In the genomic region with DNA sequence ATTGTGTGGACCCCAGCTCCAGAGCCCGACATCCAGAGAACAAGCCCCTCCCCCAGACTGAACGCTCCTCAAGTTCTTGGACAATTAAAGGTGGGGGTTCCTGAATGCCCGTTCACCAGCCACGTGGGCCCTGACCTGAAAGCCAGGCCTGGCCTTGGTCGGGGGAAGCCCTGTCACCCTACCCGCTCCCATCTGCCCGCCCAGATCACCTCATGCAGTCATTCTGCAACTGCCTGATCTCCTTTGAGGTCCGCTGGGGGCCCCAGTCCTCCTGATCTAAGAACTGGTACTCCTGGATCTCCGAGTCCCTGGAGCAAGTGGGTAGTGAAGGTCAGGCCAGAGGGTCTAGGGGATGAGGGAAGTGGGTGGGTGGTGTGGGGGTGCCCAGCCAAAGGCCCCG, we compare ENCODE assay signal across 13 cellular contexts. TPM values are rescaled to one million over a fixed set of nuclear protein-coding genes. Genes with fewer than 3 reads are reported as not detected.
A peak's percentile ranks its signal among the peaks of the same experiment; 100 is the strongest.
DNase-seq lines count a peak whose midpoint lies in the region; FAIRE-seq and TF ChIP-seq lines count a peak whose summit lies in the region.
"Had no signal": no experiment of that assay in that cellular context is flagged by ENCODE, and none has a peak within 500 bp of the region (broad histone marks: within the 10 kb centered on the region; RNA-seq: fewer than 3 reads in every experiment).

No MANE protein-coding gene starts in this region.

- H2AK5ac ChIP-seq in neuronal stem cell (ENCODE audit: low read depth, low read length) = no peak overlapping the region

- FAIRE-seq in GM19239 (lab: Jason Lieb, UNC) = no peak

- no peak overlapping the region for H4K8ac ChIP-seq in neuronal stem cell (ENCODE audit: low read depth, low read length)

- H3K4me3 ChIP-seq in WERI-Rb-1 (ENCODE audit: low read depth, low read length) (no peak overlapping the region), neuronal stem cell (ENCODE audit: low read length in 2 of 2) (no peak overlapping the region)
- H3K4me3 ChIP-seq: GM23248 had no signal

- no peaks in the 10 kb centered on the region for H3K79me1 ChIP-seq in neuronal stem cell (ENCODE audit: low read depth, low read length)

- in situ Hi-C loops in GM13976 (cut with MboI; ENCODE audit: low sequenced_read_pairs, unreplicated experiment) = no loop called here

- H2AFZ ChIP-seq in neuronal stem cell (ENCODE audit: low read length) = peak overlapping the region; percentile 83
- H2AFZ ChIP-seq: GM23248 had no signal

- H3K9me3 ChIP-seq in WERI-Rb-1 (ENCODE audit: severe bottlenecking) (no peaks in the 10 kb centered on the region), neuronal stem cell (replicated peaks in 1 of 2; ENCODE audit: control insufficient read depth in 2 of 2, insufficient read depth in 1 of 2, low read depth in 1 of 2, low read length in 2 of 2) (no peaks in the 10 kb centered on the region)

- H2BK12ac ChIP-seq in neuronal stem cell (ENCODE audit: low read length) = peak overlapping the region; percentile 59

- CTCF ChIA-PET in GM10248 (lab: Yijun Ruan, JAX) = no interaction called here

- H2BK15ac ChIP-seq in neuronal stem cell (ENCODE audit: low read length) = no peak overlapping the region

- H3K27ac ChIP-seq in WERI-Rb-1 = peak overlapping the region; percentile 76
- no peak overlapping the region for H3K27ac ChIP-seq in neuronal stem cell (replicated peaks; ENCODE audit: low read length)
- H3K27ac ChIP-seq: GM23248 had no signal

- POLR2A ChIA-PET in GM10248 (lab: Yijun Ruan, JAX) = no interaction called here

- no peaks in the 10 kb centered on the region for H3K27me3 ChIP-seq in WERI-Rb-1 (ENCODE audit: insufficient read depth, low read depth, severe bottlenecking)
- no peaks in the 10 kb centered on the region for H3K27me3 ChIP-seq in neuronal stem cell (ENCODE audit: control insufficient read depth in 3 of 3, insufficient read depth in 3 of 3, low read depth in 1 of 3, low read length in 3 of 3)

- peak overlapping the region; percentile 61 for H3K18ac ChIP-seq in neuronal stem cell (ENCODE audit: low read length)

- no peak overlapping the region for H2BK120ac ChIP-seq in neuronal stem cell (ENCODE audit: low read depth, low read length)

- H4K91ac ChIP-seq in neuronal stem cell (ENCODE audit: low read depth, low read length, poor library complexity) = no peak overlapping the region

- H3K36me3 ChIP-seq in WERI-Rb-1 (no peaks in the 10 kb centered on the region), neuronal stem cell (replicated peaks in 1 of 2; ENCODE audit: control insufficient read depth in 2 of 2, insufficient read depth in 2 of 2, low read length in 2 of 2) (no peaks in the 10 kb centered on the region)

- WGBS in neuronal stem cell (ENCODE audit: extremely low coverage in 2 of 2, insufficient read length in 2 of 2, insufficient replicate concordance in 1 of 2), 2 donors = no CpG with 5 or more reads among the region's 10 CpGs

- TF ChIP-seq CTCF in GM10248 (IDR thresholded peaks at IDR 0.05; ENCODE audit: control extremely low read depth, extremely low read depth, low read depth, missing control alignments) (no peak), GM13976 (IDR thresholded peaks at IDR 0.05; ENCODE audit: borderline replicate concordance, control extremely low read depth, extremely low read depth, insufficient read depth, missing control alignments) (no peak), WERI-Rb-1 (IDR thresholded peaks at IDR 0.05; ENCODE audit: low read depth, low read length) (no peak)

- no peak overlapping the region for H3K9ac ChIP-seq in neuronal stem cell (ENCODE audit: low read depth, low read length, poor library complexity)
- H3K9ac ChIP-seq: GM23248 had no signal

- DNase-seq in GM10248 (ENCODE audit: extremely low spot score) (peak; percentile 67), GM13976 (ENCODE audit: low spot score) (peak; percentile 76), WERI-Rb-1 (peak; percentile 46), neuronal stem cell (ENCODE audit: low spot score) (no peak), GM19239 (ENCODE audit: insufficient read length, low spot score) (no peak), mucosa of gallbladder (ENCODE audit: low spot score) (no peak)
- no peak for DNase-seq in activated CD4-positive, alpha-beta T cell treated with anti-CD3 and anti-CD28 coated beads for 1 hour
- DNase-seq: CD4-positive, alpha-beta T cell; GM23248; KG1; NCI-H2029 treated with DMSO at 0.1 percent for 48 hours; SW 1271 had no signal

- H3K14ac ChIP-seq in neuronal stem cell (ENCODE audit: low read length) = no peak overlapping the region

- H3K4ac ChIP-seq in neuronal stem cell (ENCODE audit: low read length) = no peak overlapping the region

- H3K4me2 ChIP-seq in neuronal stem cell (ENCODE audit: insufficient read depth, low read length, poor library complexity, severe bottlenecking) = no peak overlapping the region

- no peak overlapping the region for H2BK5ac ChIP-seq in neuronal stem cell (ENCODE audit: low read length)

- peaks cover 9 to 11% of the 10 kb centered on the region in 2 donors for H3K4me1 ChIP-seq in neuronal stem cell (ENCODE audit: control insufficient read depth in 2 of 2, insufficient read depth in 1 of 2, low read depth in 1 of 2, low read length in 2 of 2)

- no peak overlapping the region for H3K23ac ChIP-seq in neuronal stem cell (ENCODE audit: low read depth, low read length, poor library complexity)

RNA-seq across cellular contexts. Expression of a gene that starts 9.1 kb away (rescaled TPM):
- 3.3 TPM for polyA plus RNA-seq in neuronal stem cell (2013, experiment 1 of 2)
- polyA plus RNA-seq in neuronal stem cell (2013, experiment 2 of 2) = 2.6 TPM
- 10.4 TPM for total RNA-seq in mucosa of gallbladder
- total RNA-seq: SK-MEL-5 had no signal

RNA-seq across cellular contexts. Expression of a gene that starts 16.4 kb away (rescaled TPM):
- polyA plus RNA-seq in neuronal stem cell (2013, experiment 1 of 2) = 31.7 TPM
- 31.8 TPM for polyA plus RNA-seq in neuronal stem cell (2013, experiment 2 of 2)
- total RNA-seq in mucosa of gallbladder = 2.1 TPM

RNA-seq across cellular contexts. Expression of a gene that starts 16.6 kb away (rescaled TPM):
- polyA plus RNA-seq in neuronal stem cell (2013, experiment 1 of 2) = 45.8 TPM
- polyA plus RNA-seq in neuronal stem cell (2013, experiment 2 of 2) = 47.0 TPM
- total RNA-seq in mucosa of gallbladder = 44.4 TPM

RNA-seq across cellular contexts. Expression of a gene that starts 26.4 kb away (rescaled TPM):
- 12.7 TPM for polyA plus RNA-seq in neuronal stem cell (2013, experiment 1 of 2)
- polyA plus RNA-seq in neuronal stem cell (2013, experiment 2 of 2) = 12.4 TPM
- total RNA-seq in mucosa of gallbladder = 9.9 TPM

RNA-seq across cellular contexts. Expression of a gene that starts 28.6 kb away (rescaled TPM):
- polyA plus RNA-seq in neuronal stem cell (2013, experiment 1 of 2) = 58.1 TPM
- 53.7 TPM for polyA plus RNA-seq in neuronal stem cell (2013, experiment 2 of 2)
- total RNA-seq in mucosa of gallbladder = 116 TPM

Comparison
In these comparisons a context has a peak if more than half of its experiments do, and no peak if none do; other contexts are left out.
1. DNase-seq: peak in GM10248 (single experiment), GM13976 (single experiment) and WERI-Rb-1 (single experiment); none in neuronal stem cell (single experiment), activated CD4-positive, alpha-beta T cell treated with anti-CD3 and anti-CD28 coated beads for 1 hour (single experiment), GM19239 (single experiment) and mucosa of gallbladder (single experiment).